In the genomic region with DNA sequence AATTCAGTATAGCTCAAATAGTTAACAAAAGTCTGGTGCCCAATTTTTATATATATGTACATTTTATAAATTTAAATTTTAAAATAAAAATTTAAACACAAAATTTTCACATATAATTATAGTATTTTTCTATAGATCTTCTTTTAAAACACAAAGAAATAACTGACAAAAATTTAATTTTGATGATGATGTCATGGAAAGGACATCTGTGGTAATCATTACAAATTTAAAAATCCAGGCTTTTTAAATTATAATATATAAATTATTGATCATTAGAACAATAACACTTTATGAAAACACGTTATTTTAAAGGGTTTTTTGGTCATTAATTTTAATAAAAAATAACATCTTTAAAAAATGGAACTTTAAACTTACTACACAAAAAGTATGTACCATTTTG, we compare ENCODE assay signal across 26 cellular contexts.
"Had no signal": no experiment of that assay in that cellular context is flagged by ENCODE, and none has a peak within 500 bp of the region (broad histone marks: within the 10 kb centered on the region; RNA-seq: fewer than 3 reads in every experiment).

No MANE protein-coding gene starts in this region.

- DNase-seq: colonic mucosa; effector CD8-positive, alpha-beta T cell; endodermal cell; foreskin keratinocyte; glutamatergic neuron; heart right ventricle; hippocampal formation; islet precursor cell; left ventricle myocardium superior; lower lobe of right lung; naive thymus-derived CD8-positive, alpha-beta T cell; nephron progenitor cell; nucleus accumbens; psoas muscle; right cardiac atrium; stimulated activated CD4-positive, alpha-beta T cell treated with anti-CD3 and anti-CD28 coated beads, Interleukin-15, amount 100 ng/mL, for 24 hours; stimulated activated CD4-positive, alpha-beta T cell treated with anti-CD3 and anti-CD28 coated beads, Interleukin-2, amount 100 ng/mL, for 48 hours; stimulated activated naive CD4-positive, alpha-beta T cell; stimulated activated naive CD8-positive, alpha-beta T cell treated with anti-CD3 and anti-CD28 coated beads, Interleukin-15, amount 100 ng/mL, for 72 hours; transverse colon; upper lobe of right lung; uterus had no signal

- H3K27ac ChIP-seq: colonic mucosa, esophagus muscularis mucosa, foreskin keratinocyte, heart right ventricle, lower lobe of right lung, psoas muscle, skin epidermis, suprapubic skin, transverse colon, upper lobe of right lung, uterus had no signal

- H3K9me3 ChIP-seq: colonic mucosa, esophagus muscularis mucosa, heart right ventricle, lower lobe of right lung, psoas muscle, suprapubic skin, transverse colon, upper lobe of right lung, uterus had no signal

- H3K4me1 ChIP-seq: colonic mucosa, esophagus muscularis mucosa, foreskin keratinocyte, heart right ventricle, lower lobe of right lung, psoas muscle, suprapubic skin, transverse colon, upper lobe of right lung, uterus had no signal

- H3K36me3 ChIP-seq: colonic mucosa, esophagus muscularis mucosa, lower lobe of right lung, suprapubic skin, transverse colon, upper lobe of right lung, uterus had no signal

- FAIRE-seq: endothelial cell of umbilical vein had no signal

- H3K4me3 ChIP-seq: colonic mucosa, esophagus muscularis mucosa, heart right ventricle, lower lobe of right lung, psoas muscle, skin epidermis, suprapubic skin, transverse colon, upper lobe of right lung, uterus had no signal
